Comparison of ENCODE assay signal across 8 cellular contexts in genomic region chr2:112275887-112276773, GRCh38. TPM values are rescaled to one million over a fixed set of nuclear protein-coding genes. Genes with fewer than 3 reads are reported as not detected.
DNase-seq lines count a peak whose midpoint lies in the region; ATAC-seq and TF ChIP-seq lines count a peak whose summit lies in the region.

No MANE protein-coding gene starts in this region.

- peaks cover 7% of the 10 kb centered on the region for H3K4me1 ChIP-seq in KMS-11 (ENCODE audit: low read depth, poor library complexity, severe bottlenecking)

- peak overlapping the region; percentile 98 for H3K27ac Mint-ChIP-seq in activated T-helper 2 cell treated with anti-CD3 and anti-CD28 coated beads, Interferon-gamma antibody, Interleukin-2, Interleukin-4, amounts not matched to agents 10 μg/mL and 5 μg/mL and 100 μg/mL, durations not matched to agents 14 hours and 24 hours and 36 hours
- H3K27ac Mint-ChIP-seq in natural killer cell treated with Interleukin-12 subunit alpha and Interleukin-12 subunit beta and Interleukin-15 and Interleukin-18, amount 100 ng/mL, for 72 hours = peak overlapping the region; percentile 93 to 94

- CTCF ChIA-PET in RWPE1 (lab: Yijun Ruan, JAX) = interaction anchor here (0.6 kb wide), 1 partner anchor 418 kb away, joined by 3 read pairs; no protein-coding TSS in a partner anchor

- H3K36me3 Mint-ChIP-seq in activated T-helper 2 cell treated with anti-CD3 and anti-CD28 coated beads, Interferon-gamma antibody, Interleukin-2, Interleukin-4, amounts not matched to agents 10 μg/mL and 5 μg/mL and 100 μg/mL, durations not matched to agents 14 hours and 24 hours and 36 hours (ENCODE audit: low read depth) = no peaks in the 10 kb centered on the region
- no peaks in the 10 kb centered on the region for H3K36me3 Mint-ChIP-seq in natural killer cell treated with Interleukin-12 subunit alpha and Interleukin-12 subunit beta and Interleukin-15 and Interleukin-18, amount 100 ng/mL, for 72 hours

- H2AFZ ChIP-seq in KMS-11 (ENCODE audit: low read depth) = peak overlapping the region; percentile 59; the same call in 1 of the 2 replicates

- no peaks in the 10 kb centered on the region for H3K27me3 ChIP-seq in KMS-11 (ENCODE audit: insufficient read depth, low read depth)

- POLR2A ChIA-PET in RWPE1 (lab: Yijun Ruan, JAX; ENCODE audit: low non-redundant PET) = no interaction called here

- no peak overlapping the region for H3K4me3 ChIP-seq in KMS-11 (IDR thresholded peaks at IDR 0.05; ENCODE audit: insufficient read depth, low read depth, low read length)

- H3K27me3 Mint-ChIP-seq in activated T-helper 2 cell treated with anti-CD3 and anti-CD28 coated beads, Interferon-gamma antibody, Interleukin-2, Interleukin-4, amounts not matched to agents 10 μg/mL and 5 μg/mL and 100 μg/mL, durations not matched to agents 14 hours and 24 hours and 36 hours (ENCODE audit: low read depth) = no peaks in the 10 kb centered on the region
- no peaks in the 10 kb centered on the region for H3K27me3 Mint-ChIP-seq in natural killer cell treated with Interleukin-12 subunit alpha and Interleukin-12 subunit beta and Interleukin-15 and Interleukin-18, amount 100 ng/mL, for 72 hours

- H3K36me3 ChIP-seq in KMS-11 (ENCODE audit: insufficient read depth) = no peaks in the 10 kb centered on the region

- no peaks in the 10 kb centered on the region for H4K20me1 ChIP-seq in KMS-11 (ENCODE audit: insufficient read depth)

- H3K4me1 Mint-ChIP-seq in activated T-helper 2 cell treated with anti-CD3 and anti-CD28 coated beads, Interferon-gamma antibody, Interleukin-2, Interleukin-4, amounts not matched to agents 10 μg/mL and 5 μg/mL and 100 μg/mL, durations not matched to agents 14 hours and 24 hours and 36 hours (ENCODE audit: low read depth) = peaks cover 10% of the 10 kb centered on the region
- peaks cover 4 to 21% of the 10 kb centered on the region in 2 donors for H3K4me1 Mint-ChIP-seq in natural killer cell treated with Interleukin-12 subunit alpha and Interleukin-12 subunit beta and Interleukin-15 and Interleukin-18, amount 100 ng/mL, for 72 hours (ENCODE audit: low read depth in 2 of 2)

- H3K79me2 ChIP-seq in KMS-11 (ENCODE audit: insufficient read depth, low read depth) = no peaks in the 10 kb centered on the region

- H3K9me3 Mint-ChIP-seq in activated T-helper 2 cell treated with anti-CD3 and anti-CD28 coated beads, Interferon-gamma antibody, Interleukin-2, Interleukin-4, amounts not matched to agents 10 μg/mL and 5 μg/mL and 100 μg/mL, durations not matched to agents 14 hours and 24 hours and 36 hours = no peaks in the 10 kb centered on the region
- no peaks in the 10 kb centered on the region for H3K9me3 Mint-ChIP-seq in natural killer cell treated with Interleukin-12 subunit alpha and Interleukin-12 subunit beta and Interleukin-15 and Interleukin-18, amount 100 ng/mL, for 72 hours

- H3K4me2 ChIP-seq in KMS-11 = peak overlapping the region; percentile 76

- DNase-seq in DMS79 treated with DMSO at 0.1 percent for 48 hours (lab: John Stamatoyannopoulos, UW) = peak; percentile 66
- peak; percentile 59 for DNase-seq in RWPE1 (ENCODE audit: low spot score)
- peak; percentile 74 for DNase-seq in activated T-helper 2 cell treated with anti-CD3 and anti-CD28 coated beads, Interferon-gamma antibody, Interleukin-2, Interleukin-4, amounts not matched to agents 10 μg/mL and 5 μg/mL and 100 μg/mL, durations not matched to agents 14 hours and 24 hours and 36 hours (ENCODE audit: low spot score)
- DNase-seq in fibroblast of peridontal ligament (ENCODE audit: extremely low read depth) = peak; percentile 86
- DNase-seq in natural killer cell treated with Interleukin-12 subunit alpha and Interleukin-12 subunit beta and Interleukin-15 and Interleukin-18, amount 100 ng/mL, for 72 hours (ENCODE audit: low spot score) = peak; percentile 83
- DNase-seq in stimulated activated naive CD4-positive, alpha-beta T cell treated with Interleukin-2 at 50 U/mL for 16 hours (lab: John Stamatoyannopoulos, UW) = peak; percentile 72

- peak overlapping the region; percentile 93 for H3K4me3 Mint-ChIP-seq in activated T-helper 2 cell treated with anti-CD3 and anti-CD28 coated beads, Interferon-gamma antibody, Interleukin-2, Interleukin-4, amounts not matched to agents 10 μg/mL and 5 μg/mL and 100 μg/mL, durations not matched to agents 14 hours and 24 hours and 36 hours (ENCODE audit: low read depth)
- peak overlapping the region; percentile 86 for H3K4me3 Mint-ChIP-seq in natural killer cell treated with Interleukin-12 subunit alpha and Interleukin-12 subunit beta and Interleukin-15 and Interleukin-18, amount 100 ng/mL, for 72 hours

- intact Hi-C loops in activated T-helper 2 cell treated with anti-CD3 and anti-CD28 coated beads, Interferon-gamma antibody, Interleukin-2, Interleukin-4, amounts not matched to agents 10 μg/mL and 5 μg/mL and 100 μg/mL, durations not matched to agents 14 hours and 24 hours and 36 hours (cut with micrococcal nuclease) = loop anchor here (1.0 to 5.0 kb wide), 6 partner anchors 17 to 394 kb away; partner anchors contain the start of genes ANAPC1, CHCHD5 and TTL

- peak; percentile 40 for ATAC-seq in GM21786 (IDR thresholded peaks at IDR 0.05; ENCODE audit: unreplicated experiment)
- ATAC-seq in natural killer cell treated with Interleukin-12 subunit alpha and Interleukin-12 subunit beta and Interleukin-15 and Interleukin-18, amount 100 ng/mL, for 72 hours = peak; percentile 76 to 77

- H3K27ac ChIP-seq in KMS-11 = peak overlapping the region; percentile 98
- peak overlapping the region; percentile 98 for H3K27ac ChIP-seq in RWPE1

- H3K9ac ChIP-seq in KMS-11 = peak overlapping the region; percentile 98

- no peak for TF ChIP-seq CTCF in KMS-11 (conservative IDR thresholded peaks at IDR 0.05; ENCODE audit: low read depth, low read length)
- TF ChIP-seq CTCF in RWPE1 (conservative IDR thresholded peaks at IDR 0.05; ENCODE audit: low read depth) = no peak

RNA-seq across cellular contexts. Expression of gene ZC3H6, which starts 0.7 kb away (rescaled TPM):
- 8.0 and 8.2 TPM in 2 replicates for total RNA-seq in activated T-helper 2 cell treated with anti-CD3 and anti-CD28 coated beads, Interferon-gamma antibody, Interleukin-2, Interleukin-4, amounts not matched to agents 10 μg/mL and 5 μg/mL and 100 μg/mL, durations not matched to agents 14 hours and 24 hours and 36 hours
- 1 to 10 TPM; 2.6 to 3.4 TPM for total RNA-seq in natural killer cell treated with Interleukin-12 subunit alpha and Interleukin-12 subunit beta and Interleukin-15 and Interleukin-18, amount 100 ng/mL, for 72 hours

RNA-seq across cellular contexts. Expression of gene ZC3H8, which starts 21.3 kb away (rescaled TPM):
- 31.8 and 33.4 TPM in 2 replicates for total RNA-seq in activated T-helper 2 cell treated with anti-CD3 and anti-CD28 coated beads, Interferon-gamma antibody, Interleukin-2, Interleukin-4, amounts not matched to agents 10 μg/mL and 5 μg/mL and 100 μg/mL, durations not matched to agents 14 hours and 24 hours and 36 hours
- 10 to 100 TPM; 14.1 to 34.7 TPM for total RNA-seq in natural killer cell treated with Interleukin-12 subunit alpha and Interleukin-12 subunit beta and Interleukin-15 and Interleukin-18, amount 100 ng/mL, for 72 hours
